In genomic region chr9:122116448-122117173, GRCh38 we compare ENCODE assay signal across 2 cellular contexts.
A peak's percentile ranks its signal among the peaks of the same experiment; 100 is the strongest.
TF ChIP-seq lines count a peak whose summit lies in the region.

No MANE protein-coding gene starts in this region.

TF ChIP-seq in IMR-90, 13 proteins besides CTCF, POLR2A, EP300 and RAD21:
- no peak for TF ChIP-seq CEBPB (IDR thresholded peaks at IDR 0.05; ENCODE audit: low read depth, low read length)
- no peak for TF ChIP-seq RFX5 (IDR thresholded peaks at IDR 0.05; ENCODE audit: low read depth, low read length)
- no peak for TF ChIP-seq RCOR1 (IDR thresholded peaks at IDR 0.05; ENCODE audit: insufficient replicate concordance, low read length)
- no peak for TF ChIP-seq BHLHE40 (IDR thresholded peaks at IDR 0.05; ENCODE audit: low read depth, low read length)
- no peak for TF ChIP-seq NFE2L2 (IDR thresholded peaks at IDR 0.05; ENCODE audit: low read depth, low read length)
- TF ChIP-seq USF2 (IDR thresholded peaks at IDR 0.05; ENCODE audit: low read depth, low read length): no peak
- TF ChIP-seq MXI1 (IDR thresholded peaks at IDR 0.05; ENCODE audit: borderline replicate concordance, low read depth, low read length): no peak
- TF ChIP-seq ELK1 (IDR thresholded peaks at IDR 0.05; ENCODE audit: borderline replicate concordance, low read depth, low read length): no peak
- no peak for TF ChIP-seq MAZ (IDR thresholded peaks at IDR 0.05; ENCODE audit: borderline replicate concordance, low read depth, low read length)
- TF ChIP-seq CHD1 (IDR thresholded peaks at IDR 0.05; ENCODE audit: low read depth, low read length): no peak
- TF ChIP-seq FOS (IDR thresholded peaks at IDR 0.05; ENCODE audit: low read depth, low read length): no peak
- TF ChIP-seq MAFK (IDR thresholded peaks at IDR 0.05; ENCODE audit: low read depth, low read length): no peak
- no peak for TF ChIP-seq SMC3 (IDR thresholded peaks at IDR 0.05; ENCODE audit: low read depth, low read length)

TF ChIP-seq in H1, 55 proteins besides CTCF, POLR2A, EP300 and RAD21:
- peak; percentile 50; the same call in 1 of the 2 replicates for TF ChIP-seq KDM1A (IDR thresholded peaks at IDR 0.05; ENCODE audit: borderline replicate concordance, low read length)
- TF ChIP-seq RBBP5 (IDR thresholded peaks at IDR 0.05; ENCODE audit: borderline replicate concordance, low read depth, low read length): 0 out of 2 replicates have a peak, but pooled peaks have one; percentile 6
- TF ChIP-seq KDM5A (IDR thresholded peaks at IDR 0.05; ENCODE audit: low read length): no peak
- TF ChIP-seq SUZ12 (IDR thresholded peaks at IDR 0.05; ENCODE audit: low read length): no peak
TF ChIP-seq in H1: peak in this region for 2.
